Comparison of ENCODE assay signal across 17 cellular contexts in the genomic region with DNA sequence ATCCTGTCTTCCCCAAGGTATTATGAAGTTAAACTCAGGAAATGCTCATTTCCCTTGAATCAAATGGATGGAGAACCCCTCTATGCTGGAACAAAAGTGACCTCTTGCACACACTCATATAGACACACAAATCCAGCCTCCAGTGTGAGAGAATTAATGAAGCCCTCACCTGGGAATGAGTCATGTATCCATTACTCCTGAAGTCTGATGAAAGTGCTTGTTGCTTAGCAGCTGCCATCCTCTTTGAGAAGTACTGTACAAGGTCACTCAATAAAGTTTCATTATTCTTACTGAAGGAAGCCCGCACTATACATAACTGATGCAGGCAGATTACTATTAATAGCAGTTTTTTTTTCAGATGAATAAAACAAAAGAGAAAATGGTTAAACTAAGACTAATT.
DNase-seq lines count a peak whose midpoint lies in the region; FAIRE-seq and TF ChIP-seq lines count a peak whose summit lies in the region.
"Had no signal": no experiment of that assay in that cellular context is flagged by ENCODE, and none has a peak within 500 bp of the region (broad histone marks: within the 10 kb centered on the region; RNA-seq: fewer than 3 reads in every experiment).

No MANE protein-coding gene starts in this region.

- no peak for FAIRE-seq in bronchial epithelial cell (lab: Jason Lieb, UNC)
- FAIRE-seq: A549, D721Med had no signal

- H3K36me3 ChIP-seq in bronchial epithelial cell (ENCODE audit: control insufficient read depth, insufficient read depth, low read length) = no peaks in the 10 kb centered on the region

- H3K27me3 ChIP-seq in bronchial epithelial cell (ENCODE audit: control insufficient read depth, insufficient read depth, low read length) = no peaks in the 10 kb centered on the region
- H3K27me3 ChIP-seq: BE2C had no signal

- no peaks in the 10 kb centered on the region for H3K27me3 Mint-ChIP-seq in nephron (ENCODE audit: low read depth)

- H3K4me3 ChIP-seq in bronchial epithelial cell (ENCODE audit: low read depth, low read length) = no peak overlapping the region
- H3K4me3 ChIP-seq: A549, GM23338 had no signal

- H3K27ac Mint-ChIP-seq in nephron = peak overlapping the region; percentile 4 to 75 (median 8)
- H3K27ac Mint-ChIP-seq: CD8-positive, alpha-beta T cell; GM23338 had no signal

- DNase-seq in DMS53 (lab: John Stamatoyannopoulos, UW) (peak; percentile 87), DMS53 treated with DMSO at 0.1 percent for 48 hours (lab: John Stamatoyannopoulos, UW; ENCODE audit: unreplicated experiment) (peak; percentile 81), bronchial epithelial cell (ENCODE audit: low read depth) (peak; percentile 32), NCI-H2227 (lab: John Stamatoyannopoulos, UW; ENCODE audit: unreplicated experiment) (no peak), NCI-H82 (lab: John Stamatoyannopoulos, UW) (no peak), cerebellum (ENCODE audit: low spot score) (no peak)
- DNase-seq: BE2C; CD8-positive, alpha-beta T cell; COR-L47; DMS153; GF-D8; H7; IMR-90 had no signal

- peaks cover 22% of the 10 kb centered on the region for H3K4me1 Mint-ChIP-seq in nephron
- H3K4me1 Mint-ChIP-seq: GM23338 had no signal

- no peaks in the 10 kb centered on the region for H3K9me3 Mint-ChIP-seq in nephron
- H3K9me3 Mint-ChIP-seq: CD8-positive, alpha-beta T cell; GM23338 had no signal

- H3K36me3 Mint-ChIP-seq in nephron (ENCODE audit: low read depth) = no peaks in the 10 kb centered on the region
- H3K36me3 Mint-ChIP-seq: CD8-positive, alpha-beta T cell had no signal

- no peak overlapping the region for H3K4me3 Mint-ChIP-seq in nephron
- H3K4me3 Mint-ChIP-seq: CD8-positive, alpha-beta T cell; GM23338 had no signal

- TF ChIP-seq CTCF in bronchial epithelial cell (IDR thresholded peaks at IDR 0.05; ENCODE audit: insufficient read depth, low read length, severe bottlenecking) (no peak), nephron (IDR thresholded peaks at IDR 0.05; ENCODE audit: unreplicated experiment in 3 of 3) (no peak)

Comparison
In these comparisons a context has a peak if more than half of its experiments do, and no peak if none do; other contexts are left out.
1. DNase-seq: peak in DMS53 (single experiment), DMS53 treated with DMSO at 0.1 percent for 48 hours (single experiment) and bronchial epithelial cell (single experiment); none in NCI-H2227 (single experiment), NCI-H82 (single experiment) and cerebellum (single experiment).